Comparison of ENCODE assay signal across 9 cellular contexts in genomic region chr9:134443169-134444039, GRCh38.
DNase-seq lines count a peak whose midpoint lies in the region; ATAC-seq, FAIRE-seq and TF ChIP-seq lines count a peak whose summit lies in the region.
"Had no signal": no experiment of that assay in that cellular context is flagged by ENCODE, and none has a peak within 500 bp of the region (broad histone marks: within the 10 kb centered on the region; RNA-seq: fewer than 3 reads in every experiment).

No MANE protein-coding gene starts in this region.

- H3K9me3 ChIP-seq in esophagus squamous epithelium, result peaks cover 0 to 4% (median 2%) of the 10 kb centered on the region in 3 donors

- ATAC-seq in GM19467 (IDR thresholded peaks at IDR 0.05; ENCODE audit: unreplicated experiment), result peak; percentile 71
- peak; percentile 96 to 97 for ATAC-seq in natural killer cell treated with Interleukin-12 subunit alpha and Interleukin-12 subunit beta and Interleukin-15 and Interleukin-18, amount 100 ng/mL, for 72 hours
- peak; percentile 98 for ATAC-seq in stimulated activated effector memory CD8-positive, alpha-beta T cell treated with anti-CD3 and anti-CD28 coated beads, Interleukin-12 subunit alpha, Interleukin-12 subunit beta, amount 100 ng/mL, for 72 hours

- TF ChIP-seq POLR2A in esophagus squamous epithelium (IDR thresholded peaks at IDR 0.05), result no peak

- H3K27ac ChIP-seq in esophagus squamous epithelium, result peak overlapping the region in 3 of 4 donors; percentile 41 to 65 (median 55)

- peaks cover 14 to 19% of the 10 kb centered on the region in 2 donors for H3K4me1 Mint-ChIP-seq in natural killer cell treated with Interleukin-12 subunit alpha and Interleukin-12 subunit beta and Interleukin-15 and Interleukin-18, amount 100 ng/mL, for 72 hours (ENCODE audit: low read depth in 2 of 2)
- H3K4me1 Mint-ChIP-seq in stimulated activated effector memory CD8-positive, alpha-beta T cell treated with anti-CD3 and anti-CD28 coated beads, Interleukin-12 subunit alpha, Interleukin-12 subunit beta, amount 100 ng/mL, for 72 hours, result peaks cover 33% of the 10 kb centered on the region

- peak; percentile 86 for FAIRE-seq in RCC 7860 (lab: Jason Lieb, UNC)

- H3K4me1 ChIP-seq in esophagus squamous epithelium, result peaks cover 24 to 45% (median 27%) of the 10 kb centered on the region in 3 donors

- H3K9me3 Mint-ChIP-seq in natural killer cell treated with Interleukin-12 subunit alpha and Interleukin-12 subunit beta and Interleukin-15 and Interleukin-18, amount 100 ng/mL, for 72 hours, result no peaks in the 10 kb centered on the region
- H3K9me3 Mint-ChIP-seq in stimulated activated effector memory CD8-positive, alpha-beta T cell treated with anti-CD3 and anti-CD28 coated beads, Interleukin-12 subunit alpha, Interleukin-12 subunit beta, amount 100 ng/mL, for 72 hours, result no peaks in the 10 kb centered on the region
- H3K9me3 Mint-ChIP-seq: IgD-negative memory B cell had no signal

- TF ChIP-seq RAD21 in Ishikawa (IDR thresholded peaks at IDR 0.05; ENCODE audit: low read depth), result peak; percentile 99

- peak; percentile 97 to 100 (median 99) for TF ChIP-seq CTCF in esophagus squamous epithelium (IDR thresholded peaks at IDR 0.05)

- H3K36me3 ChIP-seq in esophagus squamous epithelium, result peaks cover 0 to 19% (median 0%) of the 10 kb centered on the region in 3 donors

- TF ChIP-seq EP300 in Ishikawa (IDR thresholded peaks at IDR 0.05; ENCODE audit: borderline replicate concordance), result no peak

- WGBS in esophagus squamous epithelium, 2 donors, result 0 to 18% methylated on average over 1 to 6 of the region's 27 CpGs

- H3K4me3 Mint-ChIP-seq in natural killer cell treated with Interleukin-12 subunit alpha and Interleukin-12 subunit beta and Interleukin-15 and Interleukin-18, amount 100 ng/mL, for 72 hours, result no peak overlapping the region
- no peak overlapping the region for H3K4me3 Mint-ChIP-seq in stimulated activated effector memory CD8-positive, alpha-beta T cell treated with anti-CD3 and anti-CD28 coated beads, Interleukin-12 subunit alpha, Interleukin-12 subunit beta, amount 100 ng/mL, for 72 hours

- DNase-seq in CD1c-positive myeloid dendritic cell (ENCODE audit: extremely low spot score) (peak; percentile 87), RCC 7860 (ENCODE audit: low spot score) (peak; percentile 94), esophagus squamous epithelium (lab: John Stamatoyannopoulos, UW) (peak; percentile 39)
- peak; percentile 89 to 92 for DNase-seq in activated T-cell treated with anti-CD3 and anti-CD28 coated beads, Interleukin-2, amount 50 U/mL, for 48 hours
- DNase-seq in natural killer cell treated with Interleukin-12 subunit alpha and Interleukin-12 subunit beta and Interleukin-15 and Interleukin-18, amount 100 ng/mL, for 72 hours (ENCODE audit: low spot score), result peak; percentile 88
- DNase-seq in stimulated activated effector memory CD8-positive, alpha-beta T cell treated with anti-CD3 and anti-CD28 coated beads, Interleukin-12 subunit alpha, Interleukin-12 subunit beta, amount 100 ng/mL, for 72 hours (ENCODE audit: low spot score in 2 of 2), result peak; percentile 78 to 88

- no peak overlapping the region for H3K4me3 ChIP-seq in esophagus squamous epithelium

- H3K27me3 Mint-ChIP-seq in natural killer cell treated with Interleukin-12 subunit alpha and Interleukin-12 subunit beta and Interleukin-15 and Interleukin-18, amount 100 ng/mL, for 72 hours, result no peaks in the 10 kb centered on the region

- peaks cover 0 to 12% (median 0%) of the 10 kb centered on the region in 4 donors for H3K27me3 ChIP-seq in esophagus squamous epithelium

- intact Hi-C loops in esophagus squamous epithelium (cut with DNase I), result loop anchor here (2.0 kb wide), 1 partner anchor 273 kb away; no protein-coding TSS in a partner anchor

- no peak overlapping the region for H3K27ac Mint-ChIP-seq in natural killer cell treated with Interleukin-12 subunit alpha and Interleukin-12 subunit beta and Interleukin-15 and Interleukin-18, amount 100 ng/mL, for 72 hours
- H3K27ac Mint-ChIP-seq in stimulated activated effector memory CD8-positive, alpha-beta T cell treated with anti-CD3 and anti-CD28 coated beads, Interleukin-12 subunit alpha, Interleukin-12 subunit beta, amount 100 ng/mL, for 72 hours, result peak overlapping the region; percentile 79

- no peaks in the 10 kb centered on the region for H3K36me3 Mint-ChIP-seq in natural killer cell treated with Interleukin-12 subunit alpha and Interleukin-12 subunit beta and Interleukin-15 and Interleukin-18, amount 100 ng/mL, for 72 hours
- H3K36me3 Mint-ChIP-seq in stimulated activated effector memory CD8-positive, alpha-beta T cell treated with anti-CD3 and anti-CD28 coated beads, Interleukin-12 subunit alpha, Interleukin-12 subunit beta, amount 100 ng/mL, for 72 hours, result peaks cover 70% of the 10 kb centered on the region
- H3K36me3 Mint-ChIP-seq: IgD-negative memory B cell had no signal

TF ChIP-seq in Ishikawa, 13 proteins besides CTCF, POLR2A, EP300 and RAD21:
- TF ChIP-seq TCF12 (IDR thresholded peaks at IDR 0.05; ENCODE audit: low read depth) (peak; percentile 56; the same call in 1 of the 2 replicates), EGR1 (IDR thresholded peaks at IDR 0.05) (no peak), YY1 (IDR thresholded peaks at IDR 0.05; ENCODE audit: low read depth) (0 out of 2 replicates have a peak, but pooled peaks have one; percentile 17), MAX (IDR thresholded peaks at IDR 0.05) (peak; percentile 44), USF1 (IDR thresholded peaks at IDR 0.05) (peak; percentile 30; the same call in 1 of the 2 replicates)

Comparison
In these comparisons a context has a peak if more than half of its experiments do, and no peak if none do; other contexts are left out.
1. DNase-seq: peak in every context shown above with its lines; median percentile 94 in RCC 7860; 90 in activated T-cell treated with anti-CD3 and anti-CD28 coated beads, Interleukin-2, amount 50 U/mL, for 48 hours; 88 in natural killer cell treated with Interleukin-12 subunit alpha and Interleukin-12 subunit beta and Interleukin-15 and Interleukin-18, amount 100 ng/mL, for 72 hours; 87 in CD1c-positive myeloid dendritic cell; 83 in stimulated activated effector memory CD8-positive, alpha-beta T cell treated with anti-CD3 and anti-CD28 coated beads, Interleukin-12 subunit alpha, Interleukin-12 subunit beta, amount 100 ng/mL, for 72 hours; 39 in esophagus squamous epithelium.